In genomic region chr2:179186126-179186525, GRCh38 we compare ENCODE assay signal across 26 cellular contexts.
DNase-seq lines count a peak whose midpoint lies in the region; FAIRE-seq and TF ChIP-seq lines count a peak whose summit lies in the region.
"Had no signal": no experiment of that assay in that cellular context is flagged by ENCODE, and none has a peak within 500 bp of the region (broad histone marks: within the 10 kb centered on the region; RNA-seq: fewer than 3 reads in every experiment).

No MANE protein-coding gene starts in this region.

- H3K27ac Mint-ChIP-seq in endothelial cell (ENCODE audit: unreplicated experiment) = no peak overlapping the region
- H3K27ac Mint-ChIP-seq: activated CD8-positive, alpha-beta T cell treated with anti-CD3 and anti-CD28 coated beads for 36 hours; naive thymus-derived CD4-positive, alpha-beta T cell; stimulated activated naive B cell treated with anti-CD40 and anti-IgM and Interleukin-4, amounts not matched to agents 10 μg/mL and 1 μg/mL and 100 μg/mL, for 72 hours had no signal

- peak; percentile 25 for FAIRE-seq in D721Med (lab: Jason Lieb, UNC)
- FAIRE-seq: urothelium cell line had no signal

- no peak overlapping the region for H2AK5ac ChIP-seq in mesenchymal stem cell (ENCODE audit: low read length, severe bottlenecking)

- H2BK5ac ChIP-seq in mesenchymal stem cell (ENCODE audit: low read depth, low read length, poor library complexity, severe bottlenecking) = no peak overlapping the region

- DNase-seq in D721Med (ENCODE audit: insufficient read length, low spot score) (no peak), HS-5 (ENCODE audit: low read depth) (peak; percentile 28), cardiac fibroblast (ENCODE audit: low read depth in 2 of 2) (peak; percentile 11 to 44), mesenchymal stem cell (peak; percentile 67), kidney tubule cell (ENCODE audit: low spot score) (no peak), endothelial cell (ENCODE audit: low spot score) (no peak)
- no peak for DNase-seq in effector CD8-positive, alpha-beta T cell (lab: John Stamatoyannopoulos, UW)
- DNase-seq: activated CD4-positive, CD25-positive, alpha-beta regulatory T cell; activated CD8-positive, alpha-beta T cell treated with anti-CD3 and anti-CD28 coated beads for 36 hours; activated gamma-delta T cell; body of pancreas; cortex of kidney; heart right ventricle; naive thymus-derived CD4-positive, alpha-beta T cell; NCI-H1105 treated with DMSO at 0.1 percent for 48 hours; NCI-H2029; NCI-H446 treated with DMSO at 0.1 percent for 48 hours; NK-92 treated with Interleukin-12 subunit alpha and Interleukin-12 subunit beta, amount 100 ng/mL, for 24 hours; retina; SHP77; spleen; stimulated activated CD4-positive, alpha-beta T cell treated with anti-CD3 and anti-CD28 coated beads, Interleukin-4, amount 100 ng/mL, for 24 hours; stimulated activated naive B cell treated with anti-CD40 and anti-IgM and Interleukin-4, amounts not matched to agents 10 μg/mL and 1 μg/mL and 100 μg/mL, for 72 hours; SW 1271 had no signal

- no peak overlapping the region for H3K4me3 ChIP-seq in cardiac fibroblast (replicated peaks in 1 of 2; ENCODE audit: low read depth in 2 of 2, low read length in 2 of 2)
- no peak overlapping the region for H3K4me3 ChIP-seq in mesenchymal stem cell (ENCODE audit: insufficient read depth in 1 of 2, low read depth in 1 of 2, low read length in 2 of 2)
- H3K4me3 ChIP-seq: body of pancreas, heart right ventricle, spleen had no signal

- H3K36me3 Mint-ChIP-seq in endothelial cell (ENCODE audit: low read depth, unreplicated experiment) = peaks cover 32% of the 10 kb centered on the region

- no peak overlapping the region for H4K91ac ChIP-seq in mesenchymal stem cell (ENCODE audit: low read length)

- TF ChIP-seq CTCF in D721Med (IDR thresholded peaks at IDR 0.05; ENCODE audit: insufficient read depth, missing control alignments) (no peak), cardiac fibroblast (IDR thresholded peaks at IDR 0.05; ENCODE audit: low read depth, low read length) (no peak), endothelial cell (IDR thresholded peaks at IDR 0.05; ENCODE audit: unreplicated experiment) (no peak)

- H3K18ac ChIP-seq in mesenchymal stem cell (ENCODE audit: low read depth in 1 of 2, low read length in 2 of 2) = no peak overlapping the region

- no peak overlapping the region for H2BK12ac ChIP-seq in mesenchymal stem cell (ENCODE audit: low read length in 2 of 2)

- peaks cover 0 to 47% of the 10 kb centered on the region in 2 experiments for H3K36me3 ChIP-seq in mesenchymal stem cell (ENCODE audit: control insufficient read depth in 1 of 2, insufficient read depth in 2 of 2, low read depth in 1 of 2, low read length in 2 of 2)

- H3K27ac ChIP-seq in mesenchymal stem cell (ENCODE audit: low read length, poor library complexity, severe bottlenecking) = no peak overlapping the region
- H3K27ac ChIP-seq: body of pancreas, C4-2B, heart right ventricle, spleen had no signal

- H2BK120ac ChIP-seq in mesenchymal stem cell (ENCODE audit: low read depth, low read length) = no peak overlapping the region

- H3K9ac ChIP-seq in mesenchymal stem cell (ENCODE audit: low read length) = no peak overlapping the region

- H3K4me3 Mint-ChIP-seq in endothelial cell (ENCODE audit: unreplicated experiment) = no peak overlapping the region
- H3K4me3 Mint-ChIP-seq: activated CD8-positive, alpha-beta T cell treated with anti-CD3 and anti-CD28 coated beads for 36 hours; naive thymus-derived CD4-positive, alpha-beta T cell; stimulated activated naive B cell treated with anti-CD40 and anti-IgM and Interleukin-4, amounts not matched to agents 10 μg/mL and 1 μg/mL and 100 μg/mL, for 72 hours had no signal

- peaks cover 13% of the 10 kb centered on the region for H3K9me3 ChIP-seq in mesenchymal stem cell (ENCODE audit: control insufficient read depth, low read length)
- H3K9me3 ChIP-seq: body of pancreas had no signal

- H3K27me3 ChIP-seq in mesenchymal stem cell (ENCODE audit: control insufficient read depth in 1 of 2, insufficient read depth in 1 of 2, low read length in 2 of 2) = no peaks in the 10 kb centered on the region
- H3K27me3 ChIP-seq: body of pancreas, heart right ventricle, spleen had no signal

- WGBS in mesenchymal stem cell = no CpG with 5 or more reads among the region's 1 CpG

- H3K4me2 ChIP-seq in mesenchymal stem cell (ENCODE audit: low read length, poor library complexity, severe bottlenecking) = no peak overlapping the region

- no peaks in the 10 kb centered on the region for H3K9me3 Mint-ChIP-seq in endothelial cell (ENCODE audit: unreplicated experiment)

- H3K4ac ChIP-seq in mesenchymal stem cell (ENCODE audit: low read depth in 1 of 2, low read length in 2 of 2) = no peak overlapping the region

- no peak overlapping the region for H3K23ac ChIP-seq in mesenchymal stem cell (ENCODE audit: low read length in 2 of 2)

- H3K14ac ChIP-seq in mesenchymal stem cell (ENCODE audit: low read length in 2 of 2) = no peak overlapping the region

- peaks cover 9% of the 10 kb centered on the region for H3K79me1 ChIP-seq in mesenchymal stem cell (replicated peaks; ENCODE audit: low read length, poor library complexity, severe bottlenecking)

- peaks cover 2% of the 10 kb centered on the region for H3K4me1 ChIP-seq in mesenchymal stem cell (ENCODE audit: control insufficient read depth, insufficient read depth, low read depth, low read length)
- H3K4me1 ChIP-seq: body of pancreas had no signal

- peaks cover under 1% of the 10 kb centered on the region for H3K27me3 Mint-ChIP-seq in endothelial cell (ENCODE audit: unreplicated experiment)
- H3K27me3 Mint-ChIP-seq: activated CD8-positive, alpha-beta T cell treated with anti-CD3 and anti-CD28 coated beads for 36 hours; naive thymus-derived CD4-positive, alpha-beta T cell; stimulated activated naive B cell treated with anti-CD40 and anti-IgM and Interleukin-4, amounts not matched to agents 10 μg/mL and 1 μg/mL and 100 μg/mL, for 72 hours had no signal

- no peak overlapping the region for H2AFZ ChIP-seq in mesenchymal stem cell (ENCODE audit: low read depth, low read length)

- no peak overlapping the region for H2BK15ac ChIP-seq in mesenchymal stem cell (ENCODE audit: low read depth, poor library complexity, severe bottlenecking)

- H3K4me1 Mint-ChIP-seq in endothelial cell (ENCODE audit: unreplicated experiment) = no peaks in the 10 kb centered on the region

- H4K8ac ChIP-seq in mesenchymal stem cell (ENCODE audit: low read length) = no peak overlapping the region

Comparison
In these comparisons a context has a peak if more than half of its experiments do, and no peak if none do; other contexts are left out.
1. DNase-seq: peak in HS-5 (single experiment), cardiac fibroblast (2 of 2) and mesenchymal stem cell (single experiment); none in D721Med (single experiment), kidney tubule cell (single experiment), effector CD8-positive, alpha-beta T cell (single experiment) and endothelial cell (single experiment).